ENCODE assay signal across 8 cellular contexts in the genomic region with DNA sequence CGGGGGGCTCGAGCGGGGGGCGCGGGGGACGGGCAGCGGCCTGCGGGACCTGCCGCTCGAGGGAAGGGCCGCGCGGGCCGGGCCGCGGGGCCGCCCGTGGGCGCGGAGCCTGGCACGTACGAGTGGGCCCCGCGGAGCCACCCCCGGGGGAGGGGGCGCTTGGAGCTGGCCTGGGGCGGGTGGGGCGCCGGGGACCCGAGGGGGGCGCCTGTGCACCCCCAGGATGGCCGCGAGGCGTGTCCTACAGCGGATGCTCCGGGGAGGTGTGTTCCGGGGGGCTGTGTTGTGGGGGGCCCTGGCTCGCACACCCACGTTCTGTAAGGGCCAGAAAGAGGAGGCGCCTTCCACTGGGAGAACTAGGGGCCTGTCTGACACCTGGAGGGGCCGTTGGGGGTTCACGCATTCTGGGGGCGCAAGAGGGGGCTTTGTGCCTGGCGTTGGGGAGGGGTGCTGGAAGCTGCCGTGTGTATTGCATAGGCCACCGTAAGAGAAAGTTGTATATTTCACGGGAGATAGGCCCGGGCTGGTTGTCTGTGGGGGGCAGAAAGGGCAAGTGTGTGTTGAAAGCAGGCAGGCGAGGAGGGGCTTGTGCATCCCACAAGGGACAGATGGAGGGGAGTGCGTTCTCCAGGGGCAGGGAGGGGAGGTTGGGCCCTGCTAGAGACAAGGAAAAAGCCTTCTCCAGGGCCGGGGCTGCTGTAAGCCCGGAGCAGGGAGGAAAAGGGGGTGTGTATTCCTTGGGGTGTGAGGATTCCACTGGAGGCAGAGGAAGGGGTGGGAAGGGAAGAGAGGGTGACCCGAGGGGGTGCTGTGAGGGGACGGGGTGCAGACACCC. TPM values are rescaled to one million over a fixed set of nuclear protein-coding genes. Genes with fewer than 3 reads are reported as not detected.
A peak's percentile ranks its signal among the peaks of the same experiment; 100 is the strongest.
DNase-seq lines count a peak whose midpoint lies in the region; ATAC-seq, FAIRE-seq and TF ChIP-seq lines count a peak whose summit lies in the region.

No MANE protein-coding gene starts in this region.

- H3K9me3 ChIP-seq in SK-N-MC (ENCODE audit: low read depth, low read length), result no peaks in the 10 kb centered on the region

- TF ChIP-seq CTCF in foreskin fibroblast (IDR thresholded peaks at IDR 0.05; ENCODE audit: low read depth, low read length), result no peak

- H3K36me3 ChIP-seq in SK-N-MC (ENCODE audit: insufficient read depth, low read length), result no peaks in the 10 kb centered on the region; the same call in 1 of the 2 replicates

- no peak for FAIRE-seq in GM12892 (lab: Jason Lieb, UNC)

- peak overlapping the region; percentile 82 for H3K9ac ChIP-seq in SK-N-MC (ENCODE audit: insufficient read length)

- DNase-seq in EH (ENCODE audit: low read depth), result peak; percentile 26
- DNase-seq in SK-N-MC (ENCODE audit: low read depth, low spot score), result no peak
- peak in 1 of 2 donors; percentile 39 for DNase-seq in foreskin fibroblast
- no peak for DNase-seq in skeletal muscle cell (ENCODE audit: low read depth)
- no peak for DNase-seq in GM12892 (ENCODE audit: insufficient read length)
- DNase-seq in stimulated activated CD4-positive, alpha-beta T cell treated with anti-CD3 and anti-CD28 coated beads, Interleukin-4, amount 100 ng/mL, for 1 hour, result no peak

- no peak overlapping the region for H3K27ac ChIP-seq in SK-N-MC

- H3K4me3 ChIP-seq in SK-N-MC (peak overlapping the region; percentile 86), foreskin fibroblast (ENCODE audit: low read depth in 1 of 2, low read length in 2 of 2) (peak overlapping the region; percentile 51 to 76), skeletal muscle cell (ENCODE audit: low read depth, low read length) (peak overlapping the region; percentile 77)

- TF ChIP-seq POLR2A in GM12892 (IDR thresholded peaks at IDR 0.05; ENCODE audit: low read depth, low read length), result no peak

- ATAC-seq in HG02571 (IDR thresholded peaks at IDR 0.05; ENCODE audit: unreplicated experiment) (peak; percentile 19), GM18868 (IDR thresholded peaks at IDR 0.05; ENCODE audit: unreplicated experiment) (no peak)

RNA-seq across cellular contexts. Expression of gene VPS37D, which starts 0.7 kb away (rescaled TPM):
- polyA plus RNA-seq in GM12892 (2012; ENCODE audit: missing spikeins), result not detected

RNA-seq across cellular contexts. Expression of gene DNAJC30, which starts 14.9 kb away (rescaled TPM):
- 6.2 TPM for polyA plus RNA-seq in GM12892 (2012; ENCODE audit: missing spikeins)

RNA-seq across cellular contexts. Expression of gene BUD23, which starts 15.1 kb away (rescaled TPM):
- 77.9 TPM for polyA plus RNA-seq in GM12892 (2012; ENCODE audit: missing spikeins)

RNA-seq across cellular contexts. Expression of gene MLXIPL, which starts 44.0 kb away (rescaled TPM):
- polyA plus RNA-seq in GM12892 (2012; ENCODE audit: missing spikeins), result not detected

RNA-seq across cellular contexts. Expression of gene STX1A, which starts 51.1 kb away (rescaled TPM):
- 2.4 TPM for polyA plus RNA-seq in GM12892 (2012; ENCODE audit: missing spikeins)
